In the genomic region with DNA sequence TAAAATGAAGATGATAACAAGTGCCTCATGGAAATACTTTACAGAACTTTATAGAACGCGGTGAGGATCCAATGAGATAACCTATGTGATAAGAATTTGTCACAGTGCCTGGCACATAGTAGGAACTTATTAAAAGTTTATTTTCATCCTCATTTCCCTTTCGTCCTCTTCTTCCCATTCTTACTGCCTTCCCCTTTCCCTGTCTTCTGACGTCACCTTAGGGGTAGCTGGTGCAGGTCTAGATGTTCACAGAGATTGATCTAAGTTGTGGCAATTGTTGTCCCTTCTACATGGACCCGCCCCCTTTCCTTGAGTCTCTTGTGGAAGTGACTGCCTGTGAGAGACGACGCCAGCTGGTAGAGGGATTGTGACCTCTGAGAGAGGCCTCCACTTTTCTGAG, we compare ENCODE assay signal across 39 cellular contexts. TPM values are rescaled to one million over a fixed set of nuclear protein-coding genes. Genes with fewer than 3 reads are reported as not detected.
"Had no signal": no experiment of that assay in that cellular context is flagged by ENCODE, and none has a peak within 500 bp of the region (broad histone marks: within the 10 kb centered on the region; RNA-seq: fewer than 3 reads in every experiment).

No MANE protein-coding gene starts in this region.

- H3K4me1 ChIP-seq: adrenal gland, ascending aorta, body of pancreas, breast epithelium had no signal

- H3K36me3 Mint-ChIP-seq: activated naive CD4-positive, alpha-beta T cell treated with anti-CD3 and anti-CD28 coated beads, Interleukin-2, amount 10 ng/mL, durations not matched to agents 7 days and 5 days; activated naive CD4-positive, alpha-beta T cell treated with anti-CD3 and anti-CD28 coated beads, Interleukin-2, amount 50 U/mL, for 24 hours; activated naive CD4-positive, alpha-beta T cell treated with anti-CD3 and anti-CD28 coated beads, Interleukin-2, amount 50 U/mL, for 72 hours; activated naive CD8-positive, alpha-beta T cell; activated naive CD8-positive, alpha-beta T cell treated with anti-CD3 and anti-CD28 coated beads for 36 hours; activated naive CD8-positive, alpha-beta T cell treated with anti-CD3 and anti-CD28 coated beads, Interleukin-2, amount 10 ng/mL, durations not matched to agents 7 days and 5 days; brain had no signal

- DNase-seq: activated effector memory CD4-positive, alpha-beta T cell treated with anti-CD3 and anti-CD28 coated beads, Interleukin-2, amount 50 U/mL, for 16 hours; activated effector memory CD4-positive, alpha-beta T cell treated with Interleukin-2 at 50 U/mL for 16 hours; activated gamma-delta T cell; activated gamma-delta T cell treated with Interleukin-2 at 50 U/mL for 16 hours; activated naive CD4-positive, alpha-beta T cell; activated naive CD4-positive, alpha-beta T cell treated with anti-CD3 and anti-CD28 coated beads for 36 hours; activated naive CD4-positive, alpha-beta T cell treated with anti-CD3 and anti-CD28 coated beads, Interleukin-2, amount 10 ng/mL, durations not matched to agents 7 days and 5 days; activated naive CD4-positive, alpha-beta T cell treated with anti-CD3 and anti-CD28 coated beads, Interleukin-2, amount 50 U/mL, for 16 hours; activated naive CD4-positive, alpha-beta T cell treated with Interleukin-2 at 50 U/mL for 16 hours; activated naive CD8-positive, alpha-beta T cell treated with anti-CD3 and anti-CD28 coated beads for 36 hours; activated naive CD8-positive, alpha-beta T cell treated with anti-CD3 and anti-CD28 coated beads, Interleukin-2, amount 10 ng/mL, durations not matched to agents 7 days and 5 days; activated naive CD8-positive, alpha-beta T cell treated with anti-CD3 and anti-CD28 coated beads, Interleukin-2, amount 50 U/mL, for 24 hours; activated T-cell treated with anti-CD3 and anti-CD28 coated beads, Interleukin-2, amount 50 U/mL, for 24 hours; activated T-cell treated with anti-CD3 and anti-CD28 coated beads, Interleukin-2, amount 50 U/mL, for 4 hours; activated T-cell treated with anti-CD3 and anti-CD28 coated beads, Interleukin-2, amount 50 U/mL, for 48 hours; activated T-cell treated with anti-CD3 and anti-CD28 coated beads, Interleukin-2, amount 50 U/mL, for 72 hours; adrenal gland; amniotic stem cell; amygdala; anterior cingulate cortex; aorta; body of pancreas; brain microvascular endothelial cell; caudate nucleus; central memory CD4-positive, alpha-beta T cell; cerebellar nuclear complex had no signal

- H3K27ac Mint-ChIP-seq: activated naive CD4-positive, alpha-beta T cell treated with anti-CD3 and anti-CD28 coated beads for 36 hours; activated naive CD4-positive, alpha-beta T cell treated with anti-CD3 and anti-CD28 coated beads, Interleukin-2, amount 10 ng/mL, durations not matched to agents 7 days and 5 days; activated naive CD4-positive, alpha-beta T cell treated with anti-CD3 and anti-CD28 coated beads, Interleukin-2, amount 50 U/mL, for 24 hours; activated naive CD4-positive, alpha-beta T cell treated with anti-CD3 and anti-CD28 coated beads, Interleukin-2, amount 50 U/mL, for 72 hours; activated naive CD8-positive, alpha-beta T cell; activated naive CD8-positive, alpha-beta T cell treated with anti-CD3 and anti-CD28 coated beads for 36 hours; activated naive CD8-positive, alpha-beta T cell treated with anti-CD3 and anti-CD28 coated beads, Interleukin-2, amount 10 ng/mL, durations not matched to agents 7 days and 5 days; activated naive CD8-positive, alpha-beta T cell treated with anti-CD3 and anti-CD28 coated beads, Interleukin-2, amount 50 U/mL, for 24 hours; activated T-cell treated with anti-CD3 and anti-CD28 coated beads, Interleukin-2, amount 50 U/mL, for 24 hours; activated T-cell treated with anti-CD3 and anti-CD28 coated beads, Interleukin-2, amount 50 U/mL, for 72 hours; activated T-helper 1 cell treated with anti-CD3 and anti-CD28 coated beads, Interleukin-12 subunit alpha, Interleukin-12 subunit beta, Interleukin-2, Interleukin-4 antibody, amounts not matched to agents 30 ng/mL and 10 ng/mL and 1 ng/mL, durations not matched to agents 14 hours and 24 hours and 36 hours; activated T-helper 17 cell treated with anti-CD3 and anti-CD28 coated beads, Interleukin-2, amount 50 U/mL, for 72 hours; activated T-helper 2 cell treated with anti-CD3 and anti-CD28 coated beads, Interferon-gamma antibody, Interleukin-2, Interleukin-4, amounts not matched to agents 10 μg/mL and 5 μg/mL and 100 μg/mL, durations not matched to agents 14 hours and 24 hours and 36 hours; brain had no signal

- H3K4me3 ChIP-seq: adrenal gland, ascending aorta, body of pancreas, breast epithelium, cardiac muscle cell had no signal

- H3K9me3 Mint-ChIP-seq: activated naive CD4-positive, alpha-beta T cell treated with anti-CD3 and anti-CD28 coated beads, Interleukin-2, amount 50 U/mL, for 24 hours; activated naive CD4-positive, alpha-beta T cell treated with anti-CD3 and anti-CD28 coated beads, Interleukin-2, amount 50 U/mL, for 72 hours; activated naive CD8-positive, alpha-beta T cell treated with anti-CD3 and anti-CD28 coated beads, Interleukin-2, amount 10 ng/mL, durations not matched to agents 7 days and 5 days; activated naive CD8-positive, alpha-beta T cell treated with anti-CD3 and anti-CD28 coated beads, Interleukin-2, amount 50 U/mL, for 24 hours; activated T-cell treated with anti-CD3 and anti-CD28 coated beads, Interleukin-2, amount 50 U/mL, for 24 hours; activated T-cell treated with anti-CD3 and anti-CD28 coated beads, Interleukin-2, amount 50 U/mL, for 4 hours; activated T-cell treated with anti-CD3 and anti-CD28 coated beads, Interleukin-2, amount 50 U/mL, for 72 hours; activated T-helper 1 cell treated with anti-CD3 and anti-CD28 coated beads, Interleukin-12 subunit alpha, Interleukin-12 subunit beta, Interleukin-2, Interleukin-4 antibody, amounts not matched to agents 30 ng/mL and 10 ng/mL and 1 ng/mL, durations not matched to agents 14 hours and 24 hours and 36 hours; activated T-helper 17 cell treated with anti-CD3 and anti-CD28 coated beads, Interleukin-2, amount 50 U/mL, for 72 hours; activated T-helper 2 cell treated with anti-CD3 and anti-CD28 coated beads, Interferon-gamma antibody, Interleukin-2, Interleukin-4, amounts not matched to agents 10 μg/mL and 5 μg/mL and 100 μg/mL, durations not matched to agents 14 hours and 24 hours and 36 hours; central memory CD8-positive, alpha-beta T cell had no signal

- H3K9me3 ChIP-seq: adrenal gland, ascending aorta, body of pancreas, breast epithelium had no signal

- H3K27ac ChIP-seq: adrenal gland, ascending aorta, body of pancreas, brain microvascular endothelial cell, breast epithelium, cardiac muscle cell had no signal

- H3K4me1 Mint-ChIP-seq: activated naive CD4-positive, alpha-beta T cell treated with anti-CD3 and anti-CD28 coated beads, Interleukin-2, amount 10 ng/mL, durations not matched to agents 7 days and 5 days; activated naive CD4-positive, alpha-beta T cell treated with anti-CD3 and anti-CD28 coated beads, Interleukin-2, amount 50 U/mL, for 24 hours; activated naive CD8-positive, alpha-beta T cell treated with anti-CD3 and anti-CD28 coated beads for 36 hours; activated naive CD8-positive, alpha-beta T cell treated with anti-CD3 and anti-CD28 coated beads, Interleukin-2, amount 10 ng/mL, durations not matched to agents 7 days and 5 days; activated naive CD8-positive, alpha-beta T cell treated with anti-CD3 and anti-CD28 coated beads, Interleukin-2, amount 50 U/mL, for 24 hours; activated T-helper 17 cell treated with anti-CD3 and anti-CD28 coated beads, Interleukin-2, amount 50 U/mL, for 72 hours; central memory CD8-positive, alpha-beta T cell had no signal

- H3K4me3 Mint-ChIP-seq: activated naive CD4-positive, alpha-beta T cell treated with anti-CD3 and anti-CD28 coated beads for 36 hours; activated naive CD4-positive, alpha-beta T cell treated with anti-CD3 and anti-CD28 coated beads, Interleukin-2, amount 10 ng/mL, durations not matched to agents 7 days and 5 days; activated naive CD4-positive, alpha-beta T cell treated with anti-CD3 and anti-CD28 coated beads, Interleukin-2, amount 50 U/mL, for 24 hours; activated naive CD8-positive, alpha-beta T cell; activated naive CD8-positive, alpha-beta T cell treated with anti-CD3 and anti-CD28 coated beads for 36 hours; activated naive CD8-positive, alpha-beta T cell treated with anti-CD3 and anti-CD28 coated beads, Interleukin-2, amount 10 ng/mL, durations not matched to agents 7 days and 5 days; activated naive CD8-positive, alpha-beta T cell treated with anti-CD3 and anti-CD28 coated beads, Interleukin-2, amount 50 U/mL, for 24 hours; activated T-cell treated with anti-CD3 and anti-CD28 coated beads, Interleukin-2, amount 50 U/mL, for 24 hours; activated T-cell treated with anti-CD3 and anti-CD28 coated beads, Interleukin-2, amount 50 U/mL, for 4 hours; activated T-cell treated with anti-CD3 and anti-CD28 coated beads, Interleukin-2, amount 50 U/mL, for 72 hours; activated T-helper 1 cell treated with anti-CD3 and anti-CD28 coated beads, Interleukin-12 subunit alpha, Interleukin-12 subunit beta, Interleukin-2, Interleukin-4 antibody, amounts not matched to agents 30 ng/mL and 10 ng/mL and 1 ng/mL, durations not matched to agents 14 hours and 24 hours and 36 hours; activated T-helper 17 cell treated with anti-CD3 and anti-CD28 coated beads, Interleukin-2, amount 50 U/mL, for 72 hours; brain; central memory CD8-positive, alpha-beta T cell had no signal

- ATAC-seq: activated naive CD4-positive, alpha-beta T cell treated with anti-CD3 and anti-CD28 coated beads, Interleukin-2, amount 50 U/mL, for 72 hours; activated naive CD8-positive, alpha-beta T cell treated with anti-CD3 and anti-CD28 coated beads, Interleukin-2, amount 50 U/mL, for 24 hours; activated T-cell treated with anti-CD3 and anti-CD28 coated beads, Interleukin-2, amount 50 U/mL, for 4 hours; activated T-cell treated with anti-CD3 and anti-CD28 coated beads, Interleukin-2, amount 50 U/mL, for 72 hours; activated T-helper 17 cell treated with anti-CD3 and anti-CD28 coated beads, Interleukin-2, amount 50 U/mL, for 72 hours; body of pancreas had no signal

- H3K27me3 ChIP-seq: adrenal gland, ascending aorta, body of pancreas, brain microvascular endothelial cell, breast epithelium, cardiac muscle cell had no signal

- FAIRE-seq: astrocyte, bronchial epithelial cell had no signal

- H3K36me3 ChIP-seq: adrenal gland, ascending aorta, brain microvascular endothelial cell, breast epithelium, cardiac muscle cell had no signal

- H3K27me3 Mint-ChIP-seq: activated naive CD4-positive, alpha-beta T cell treated with anti-CD3 and anti-CD28 coated beads, Interleukin-2, amount 10 ng/mL, durations not matched to agents 7 days and 5 days; activated naive CD8-positive, alpha-beta T cell treated with anti-CD3 and anti-CD28 coated beads, Interleukin-2, amount 10 ng/mL, durations not matched to agents 7 days and 5 days; activated naive CD8-positive, alpha-beta T cell treated with anti-CD3 and anti-CD28 coated beads, Interleukin-2, amount 50 U/mL, for 24 hours had no signal

RNA-seq across cellular contexts. Expression of a gene that starts 46.5 kb away (rescaled TPM):
- total RNA-seq: activated naive CD8-positive, alpha-beta T cell treated with anti-CD3 and anti-CD28 coated beads, Interleukin-2, amount 10 ng/mL, durations not matched to agents 7 days and 5 days; bronchial epithelial cell had no signal
